In the genomic region with DNA sequence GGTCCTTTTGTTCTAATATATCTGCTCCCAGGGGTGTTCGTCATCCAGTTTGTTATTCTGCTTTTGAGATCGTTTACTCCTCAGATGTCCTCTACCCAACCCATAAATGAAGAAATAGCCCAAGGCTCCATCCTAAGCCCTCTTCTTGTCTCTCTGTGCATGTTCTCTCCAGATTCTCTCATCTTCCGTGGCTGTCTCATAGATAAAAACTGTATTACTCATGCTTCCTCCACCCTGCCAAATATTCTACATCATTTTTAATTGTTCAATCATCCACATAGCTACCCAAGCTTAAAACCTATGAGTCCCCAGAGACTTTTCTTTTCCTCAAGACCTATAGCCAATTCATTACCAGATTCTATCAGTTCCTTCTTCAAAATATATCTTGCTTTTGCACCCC, we compare ENCODE assay signal across 17 cellular contexts. TPM values are rescaled to one million over a fixed set of nuclear protein-coding genes. Genes with fewer than 3 reads are reported as not detected.
DNase-seq lines count a peak whose midpoint lies in the region; ATAC-seq and TF ChIP-seq lines count a peak whose summit lies in the region.
"Had no signal": no experiment of that assay in that cellular context is flagged by ENCODE, and none has a peak within 500 bp of the region (broad histone marks: within the 10 kb centered on the region; RNA-seq: fewer than 3 reads in every experiment).

No MANE protein-coding gene starts in this region.

- H3K9ac ChIP-seq in GM23248, result peak overlapping the region; percentile 52
- no peak overlapping the region for H3K9ac ChIP-seq in SK-N-MC (ENCODE audit: insufficient read length)
- H3K9ac ChIP-seq in fibroblast of lung (ENCODE audit: insufficient read depth, low read length), result no peak overlapping the region
- no peak overlapping the region for H3K9ac ChIP-seq in endodermal cell (ENCODE audit: extremely low read depth, low read length, poor library complexity, severe bottlenecking)

- no peaks in the 10 kb centered on the region for H3K36me3 Mint-ChIP-seq in stimulated activated naive B cell treated with anti-CD40 and anti-IgM and Interleukin-4, amounts not matched to agents 10 μg/mL and 1 μg/mL and 100 μg/mL, for 72 hours
- H3K36me3 Mint-ChIP-seq in endodermal cell (ENCODE audit: low read depth), result no peaks in the 10 kb centered on the region
- H3K36me3 Mint-ChIP-seq: activated naive CD8-positive, alpha-beta T cell had no signal

- ATAC-seq in stimulated activated naive B cell treated with anti-CD40 and anti-IgM and Interleukin-4, amounts not matched to agents 10 μg/mL and 1 μg/mL and 100 μg/mL, for 72 hours (replicated peaks), result peak; percentile 66 to 76
- ATAC-seq: GM23338, heart left ventricle, left lung had no signal

- H3K79me2 ChIP-seq in GM23248 (ENCODE audit: insufficient read depth), result no peaks in the 10 kb centered on the region
- H3K79me2 ChIP-seq in fibroblast of lung (ENCODE audit: control insufficient read depth, insufficient read depth, low read length), result no peaks in the 10 kb centered on the region

- H3K4me1 ChIP-seq in GM23248 (ENCODE audit: insufficient read depth) (peaks cover 84% of the 10 kb centered on the region), fibroblast of lung (ENCODE audit: control insufficient read depth, extremely low read depth, insufficient read depth, low read length) (peaks cover 20% of the 10 kb centered on the region), endodermal cell (ENCODE audit: control insufficient read depth, insufficient read depth, low read length) (peaks cover 8% of the 10 kb centered on the region)

- no peaks in the 10 kb centered on the region for H3K36me3 ChIP-seq in GM23248 (ENCODE audit: low read depth)
- H3K36me3 ChIP-seq in SK-N-MC (ENCODE audit: insufficient read depth, low read length), result no peaks in the 10 kb centered on the region
- no peaks in the 10 kb centered on the region for H3K36me3 ChIP-seq in fibroblast of lung (ENCODE audit: control insufficient read depth, insufficient read depth, low read length)
- no peaks in the 10 kb centered on the region for H3K36me3 ChIP-seq in endodermal cell (ENCODE audit: control insufficient read depth, insufficient read depth, low read length)
- H3K36me3 ChIP-seq: heart left ventricle, left lung, upper lobe of left lung had no signal

- DNase-seq in GM23248, result peak; percentile 95
- DNase-seq in SK-N-MC (ENCODE audit: low read depth, low spot score), result no peak
- DNase-seq in fibroblast of lung (ENCODE audit: low read depth in 2 of 2), result peak; percentile 68 to 93
- no peak for DNase-seq in stimulated activated naive B cell treated with anti-CD40 and anti-IgM and Interleukin-4, amounts not matched to agents 10 μg/mL and 1 μg/mL and 100 μg/mL, for 72 hours
- no peak for DNase-seq in NAMALWA (ENCODE audit: low spot score)
- DNase-seq in NCI-H1417 treated with DMSO at 0.1 percent for 48 hours (lab: John Stamatoyannopoulos, UW), result no peak
- no peak for DNase-seq in endodermal cell
- DNase-seq in islet precursor cell, result no peak
- DNase-seq: DMS53, heart left ventricle, left lung, NCI-H1417, NCI-H510A treated with DMSO at 0.1 percent for 48 hours, upper lobe of left lung had no signal

- no peaks in the 10 kb centered on the region for H3K9me3 ChIP-seq in GM23248 (ENCODE audit: low read depth)
- H3K9me3 ChIP-seq in SK-N-MC (ENCODE audit: low read depth, low read length), result 0 out of 2 replicates have a peak, but pooled peaks cover 2% of the 10 kb centered on the region
- H3K9me3 ChIP-seq in fibroblast of lung (ENCODE audit: control insufficient read depth, insufficient read depth, low read depth, low read length), result no peaks in the 10 kb centered on the region
- H3K9me3 ChIP-seq in endodermal cell (ENCODE audit: control insufficient read depth, low read length), result no peaks in the 10 kb centered on the region
- H3K9me3 ChIP-seq: heart left ventricle, left lung, upper lobe of left lung had no signal

- peaks cover 15 to 22% of the 10 kb centered on the region in 2 donors for H3K27me3 Mint-ChIP-seq in stimulated activated naive B cell treated with anti-CD40 and anti-IgM and Interleukin-4, amounts not matched to agents 10 μg/mL and 1 μg/mL and 100 μg/mL, for 72 hours
- H3K27me3 Mint-ChIP-seq in endodermal cell (ENCODE audit: insufficient read depth), result no peaks in the 10 kb centered on the region

- H3F3A ChIP-seq in GM23248 (ENCODE audit: insufficient read depth), result peaks cover 76% of the 10 kb centered on the region

- no peak overlapping the region for H3K4me3 Mint-ChIP-seq in stimulated activated naive B cell treated with anti-CD40 and anti-IgM and Interleukin-4, amounts not matched to agents 10 μg/mL and 1 μg/mL and 100 μg/mL, for 72 hours
- H3K4me3 Mint-ChIP-seq in endodermal cell, result no peak overlapping the region
- H3K4me3 Mint-ChIP-seq: activated naive CD8-positive, alpha-beta T cell; GM23338 had no signal

- H2AFZ ChIP-seq in GM23248 (no peak overlapping the region), fibroblast of lung (ENCODE audit: low read length) (no peak overlapping the region)
- H2AFZ ChIP-seq: GM23338 had no signal

- H3K4me1 Mint-ChIP-seq in stimulated activated naive B cell treated with anti-CD40 and anti-IgM and Interleukin-4, amounts not matched to agents 10 μg/mL and 1 μg/mL and 100 μg/mL, for 72 hours, result peaks cover 18 to 19% of the 10 kb centered on the region in 2 donors
- H3K4me1 Mint-ChIP-seq in endodermal cell, result peaks cover 5% of the 10 kb centered on the region

- H3K9me2 ChIP-seq in GM23248 (ENCODE audit: insufficient read depth), result no peaks in the 10 kb centered on the region

- TF ChIP-seq CTCF in fibroblast of lung (conservative IDR thresholded peaks at IDR 0.05 in 1 of 2, IDR thresholded peaks at IDR 0.05 in 1 of 2; ENCODE audit: low read depth in 1 of 2, low read length in 2 of 2), result no peak
- TF ChIP-seq CTCF in endodermal cell (conservative IDR thresholded peaks at IDR 0.05), result no peak

- no peak overlapping the region for H3K27ac Mint-ChIP-seq in stimulated activated naive B cell treated with anti-CD40 and anti-IgM and Interleukin-4, amounts not matched to agents 10 μg/mL and 1 μg/mL and 100 μg/mL, for 72 hours
- H3K27ac Mint-ChIP-seq in endodermal cell, result no peak overlapping the region
- H3K27ac Mint-ChIP-seq: activated naive CD8-positive, alpha-beta T cell; GM23338 had no signal

- WGBS in GM23248 (ENCODE audit: low coverage in 1 of 2, low lambda C conversion rate in 2 of 2, missing lambda C conversion rate in 2 of 2), 2 experiments, result 0 to 3% methylated on average over 3 of the region's 3 CpGs
- WGBS in endodermal cell (ENCODE audit: insufficient coverage in 1 of 2, insufficient read length in 1 of 2), 2 experiments, result 86 to 98% methylated on average over 2 to 3 of the region's 3 CpGs

- no peaks in the 10 kb centered on the region for H4K20me1 ChIP-seq in GM23248 (ENCODE audit: insufficient read depth)
- no peaks in the 10 kb centered on the region for H4K20me1 ChIP-seq in fibroblast of lung (ENCODE audit: control insufficient read depth, extremely low read depth, insufficient read depth, low read length)

- no peaks in the 10 kb centered on the region for H3K9me3 Mint-ChIP-seq in stimulated activated naive B cell treated with anti-CD40 and anti-IgM and Interleukin-4, amounts not matched to agents 10 μg/mL and 1 μg/mL and 100 μg/mL, for 72 hours
- H3K9me3 Mint-ChIP-seq in endodermal cell, result no peaks in the 10 kb centered on the region
- H3K9me3 Mint-ChIP-seq: GM23338 had no signal

- H3K4me2 ChIP-seq in GM23248 (ENCODE audit: unreplicated experiment), result peak overlapping the region; percentile 72
- peak overlapping the region; percentile 44 for H3K4me2 ChIP-seq in fibroblast of lung (ENCODE audit: extremely low read depth, insufficient read depth, low read length)
- H3K4me2 ChIP-seq: GM23338 had no signal

- peak overlapping the region; percentile 24 for H3K4me3 ChIP-seq in GM23248
- no peak overlapping the region for H3K4me3 ChIP-seq in SK-N-MC
- H3K4me3 ChIP-seq in fibroblast of lung (replicated peaks in 1 of 4; ENCODE audit: control extremely low read depth in 1 of 4, insufficient read depth in 1 of 4, low read depth in 3 of 4, low read length in 4 of 4), result no peak overlapping the region
- H3K4me3 ChIP-seq in endodermal cell (ENCODE audit: low read length), result no peak overlapping the region
- H3K4me3 ChIP-seq: GM23338, heart left ventricle, left lung, upper lobe of left lung had no signal

- no peaks in the 10 kb centered on the region for H3K27me3 ChIP-seq in GM23248 (replicated peaks; ENCODE audit: insufficient read depth)
- no peaks in the 10 kb centered on the region for H3K27me3 ChIP-seq in fibroblast of lung (ENCODE audit: control insufficient read depth, insufficient read depth, low read length)
- no peaks in the 10 kb centered on the region for H3K27me3 ChIP-seq in endodermal cell (ENCODE audit: control insufficient read depth, insufficient read depth, low read length, poor library complexity, severe bottlenecking)
- H3K27me3 ChIP-seq: heart left ventricle, left lung, upper lobe of left lung had no signal

- H3K27ac ChIP-seq in GM23248, result peak overlapping the region; percentile 90
- peak overlapping the region; percentile 55 for H3K27ac ChIP-seq in SK-N-MC
- peak overlapping the region; percentile 65 for H3K27ac ChIP-seq in fibroblast of lung (ENCODE audit: insufficient read depth, low read length)
- H3K27ac ChIP-seq in endodermal cell (ENCODE audit: low read depth, low read length), result no peak overlapping the region
- H3K27ac ChIP-seq: left lung had no signal

- in situ Hi-C loops in GM23248 (cut with MboI), result no loop called here

RNA-seq across cellular contexts. Expression of gene CAV1, which starts 44.9 kb away (rescaled TPM):
- total RNA-seq in GM23248 (2014; rRNA removed; shearing (Covaris generic)), result 1,062 and 1,092 TPM in 2 replicates
- polyA plus RNA-seq in GM23248 (2016; fragmentation: Nextera tagmentation; extraction: Ambion mirVana) (1,736 and 1,789 TPM in 2 replicates), fibroblast of lung (1,245 and 1,327 TPM in 2 replicates)
- total RNA-seq in fibroblast of lung (174 and 461 TPM in 2 replicates), endodermal cell (1 to 10 TPM; 4.9 to 8.8 TPM)
- polyA plus RNA-seq in fibroblast of lung (2012), result 881 and 940 TPM in 2 replicates
- polyA minus RNA-seq in fibroblast of lung (ENCODE audit: low replicate concordance), result 3,025 and 3,345 TPM in 2 replicates
- polyA plus RNA-seq in endodermal cell (2013, experiment 1 of 2), result 7.3 TPM
- polyA plus RNA-seq in endodermal cell (2013, experiment 2 of 2), result 9.3 TPM
- polyA plus RNA-seq: neural cell had no signal

Comparison
In these comparisons a context has a peak if more than half of its experiments do, and no peak if none do; other contexts are left out.
1. DNase-seq: peak in GM23248 (single experiment) and fibroblast of lung (2 of 2); none in SK-N-MC (single experiment), stimulated activated naive B cell treated with anti-CD40 and anti-IgM and Interleukin-4, amounts not matched to agents 10 μg/mL and 1 μg/mL and 100 μg/mL, for 72 hours (single experiment), NAMALWA (single experiment), NCI-H1417 treated with DMSO at 0.1 percent for 48 hours (single experiment), endodermal cell (single experiment) and islet precursor cell (single experiment).
2. RNA of gene CAV1, which starts 44.9 kb away (total RNA-seq): 1,062 to 1,092 TPM in GM23248 and 174 to 461 TPM in fibroblast of lung; 4.9 to 8.8 TPM in endodermal cell; every median in the first group is over 10 times any median in the second.